12 cellular contexts compared by ENCODE assay signal in the genomic region with DNA sequence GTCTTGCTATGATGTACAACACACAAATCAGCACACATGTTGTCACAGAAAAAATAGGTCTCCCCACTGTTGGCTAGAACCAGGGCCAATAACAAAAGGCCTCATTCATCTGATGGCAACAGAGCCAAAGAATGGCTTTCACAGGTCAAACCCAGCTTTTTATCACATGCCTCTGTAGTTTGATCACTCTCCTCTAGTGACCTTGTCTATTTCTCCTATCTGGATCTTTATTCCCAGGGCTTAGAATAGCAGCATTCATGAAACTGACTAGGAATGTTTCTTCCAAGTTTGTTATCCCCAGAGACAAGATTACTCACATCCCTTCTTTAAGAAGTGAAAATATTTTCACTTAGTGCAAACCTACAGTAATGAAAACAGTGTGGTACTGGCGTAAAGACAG.
"Had no signal": no experiment of that assay in that cellular context is flagged by ENCODE, and none has a peak within 500 bp of the region (broad histone marks: within the 10 kb centered on the region; RNA-seq: fewer than 3 reads in every experiment).

No MANE protein-coding gene starts in this region.

- H3K36me3 ChIP-seq: stomach, uterus had no signal

- H3K4me3 Mint-ChIP-seq: activated naive CD4-positive, alpha-beta T cell treated with anti-CD3 and anti-CD28 coated beads for 36 hours; activated T-helper 1 cell treated with anti-CD3 and anti-CD28 coated beads, Interleukin-12 subunit alpha, Interleukin-12 subunit beta, Interleukin-2, Interleukin-4 antibody, amounts not matched to agents 30 ng/mL and 10 ng/mL and 1 ng/mL, durations not matched to agents 14 hours and 24 hours and 36 hours; endodermal cell; naive B cell; T-helper 1 cell treated with Interleukin-12 subunit alpha and Interleukin-12 subunit beta and Interleukin-4 antibody, amounts not matched to agents 30 μg/mL and 1 μg/mL, for 36 hours had no signal

- H3K27ac ChIP-seq: stomach, uterus had no signal

- H3K27me3 ChIP-seq: stomach, uterus had no signal

- H3K27me3 Mint-ChIP-seq: naive B cell had no signal

- H3K27ac Mint-ChIP-seq: activated naive CD4-positive, alpha-beta T cell treated with anti-CD3 and anti-CD28 coated beads for 36 hours; activated T-helper 1 cell treated with anti-CD3 and anti-CD28 coated beads, Interleukin-12 subunit alpha, Interleukin-12 subunit beta, Interleukin-2, Interleukin-4 antibody, amounts not matched to agents 30 ng/mL and 10 ng/mL and 1 ng/mL, durations not matched to agents 14 hours and 24 hours and 36 hours; endodermal cell; naive B cell; T-helper 1 cell treated with Interleukin-12 subunit alpha and Interleukin-12 subunit beta and Interleukin-4 antibody, amounts not matched to agents 30 μg/mL and 1 μg/mL, for 36 hours had no signal

- H3K9me3 Mint-ChIP-seq: activated naive CD4-positive, alpha-beta T cell treated with anti-CD3 and anti-CD28 coated beads for 36 hours; activated T-helper 1 cell treated with anti-CD3 and anti-CD28 coated beads, Interleukin-12 subunit alpha, Interleukin-12 subunit beta, Interleukin-2, Interleukin-4 antibody, amounts not matched to agents 30 ng/mL and 10 ng/mL and 1 ng/mL, durations not matched to agents 14 hours and 24 hours and 36 hours; endodermal cell; T-helper 1 cell treated with Interleukin-12 subunit alpha and Interleukin-12 subunit beta and Interleukin-4 antibody, amounts not matched to agents 30 μg/mL and 1 μg/mL, for 36 hours had no signal

- H3K9me3 ChIP-seq: stomach, uterus had no signal

- H3K4me1 Mint-ChIP-seq: endodermal cell, naive B cell had no signal

- H3K4me3 ChIP-seq: stomach, uterus had no signal

- DNase-seq: activated CD4-positive, alpha-beta T cell treated with anti-CD3 and anti-CD28 coated beads for 48 hours; activated naive CD4-positive, alpha-beta T cell treated with anti-CD3 and anti-CD28 coated beads for 36 hours; cerebellar nuclear complex; endodermal cell; erythroblast; foreskin fibroblast; naive B cell; posterior cingulate gyrus; stomach; uterus had no signal

- H3K4me1 ChIP-seq: stomach, uterus had no signal

- H3K36me3 Mint-ChIP-seq: naive B cell had no signal
